Comparison of ENCODE assay signal across 7 cellular contexts in the genomic region with DNA sequence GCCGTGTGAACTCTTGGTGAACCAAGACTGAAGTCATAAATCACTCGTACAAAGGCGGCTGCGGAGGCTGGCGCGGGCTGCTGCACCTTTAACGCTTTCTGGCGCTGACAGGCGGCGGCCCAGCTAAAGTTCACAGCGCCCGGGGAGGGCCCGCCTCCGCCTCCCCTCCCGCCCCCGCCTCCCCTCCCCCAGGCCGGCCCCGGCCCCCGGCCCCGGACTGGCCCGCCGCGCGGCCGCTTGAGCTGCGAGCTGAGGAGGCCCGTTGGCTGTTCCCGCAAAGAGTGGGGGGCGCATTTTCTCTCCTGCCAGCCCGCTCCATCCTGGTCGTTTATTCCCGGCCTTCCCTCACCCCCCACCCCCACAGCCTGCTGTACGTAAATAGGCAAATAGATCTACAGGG.
A peak's percentile ranks its signal among the peaks of the same experiment; 100 is the strongest.
DNase-seq lines count a peak whose midpoint lies in the region; ATAC-seq, FAIRE-seq and TF ChIP-seq lines count a peak whose summit lies in the region.
"Not testable (repeated sequence)": the region's sequence is repeated elsewhere in the genome, so short reads cannot be mapped to it uniquely, and the experiment has no call there.

No MANE protein-coding gene starts in this region.

- FAIRE-seq in pancreas (lab: Jason Lieb, UNC), result not testable (repeated sequence)

- not testable (repeated sequence) for H3K4me1 Mint-ChIP-seq in endothelial cell (ENCODE audit: unreplicated experiment); mesothelial cell of epicardium

- H3K27ac ChIP-seq in pancreas, testis: not testable (repeated sequence)

- ATAC-seq in GM18907 (IDR thresholded peaks at IDR 0.05; ENCODE audit: unreplicated experiment) (peak; percentile 46), left ventricle myocardium superior (peak; percentile 26), pancreas (peak; percentile 32 to 74 (median 54))

- TF ChIP-seq POLR2A in testis (IDR thresholded peaks at IDR 0.05), result not testable (repeated sequence)

- not testable (repeated sequence) for H3K4me3 Mint-ChIP-seq in endothelial cell (ENCODE audit: unreplicated experiment); mesothelial cell of epicardium

- H3K9me3 Mint-ChIP-seq in endothelial cell (ENCODE audit: unreplicated experiment); mesothelial cell of epicardium: not testable (repeated sequence)

- peak; percentile 11 for DNase-seq in activated T-cell treated with anti-CD3 and anti-CD28 coated beads, Interleukin-2, amount 50 U/mL, for 1 hour
- peak; percentile 5 for DNase-seq in endothelial cell (ENCODE audit: low spot score)
- DNase-seq in left ventricle myocardium superior, result not testable (repeated sequence)
- DNase-seq in mesothelial cell of epicardium (ENCODE audit: low spot score in 2 of 2, unreplicated experiment in 2 of 2), result peak; percentile 8 to 36
- DNase-seq in pancreas, result peak in 4 of 6 donors; percentile 11 to 57 (median 14)
- peak; percentile 11 for DNase-seq in testis

- not testable (repeated sequence) for H3K4me1 ChIP-seq in pancreas, testis

- WGBS in pancreas, 2 donors, result 0 to 4% methylated on average over 9 to 13 of the region's 33 CpGs
- 13% methylated on average over 12 of the region's 33 CpGs; no CpG with 5 or more reads in 1 of the 2 donors for WGBS in testis, 2 donors

- not testable (repeated sequence) for H3K36me3 ChIP-seq in pancreas; testis (ENCODE audit: low read depth, missing control alignments)

- not testable (repeated sequence) for H3K27me3 Mint-ChIP-seq in endothelial cell (ENCODE audit: unreplicated experiment); mesothelial cell of epicardium (ENCODE audit: low read depth)

- intact Hi-C loops in left ventricle myocardium superior (cut with micrococcal nuclease); pancreas (cut with DNase I); testis (cut with DNase I; ENCODE audit: low total_unique reads): not testable (repeated sequence)

- H3K27ac Mint-ChIP-seq in endothelial cell (ENCODE audit: unreplicated experiment); mesothelial cell of epicardium: not testable (repeated sequence)

- H3K36me3 Mint-ChIP-seq in endothelial cell (ENCODE audit: low read depth, unreplicated experiment); mesothelial cell of epicardium: not testable (repeated sequence)

- H3K27me3 ChIP-seq in pancreas, testis: not testable (repeated sequence)

- H3K4me3 ChIP-seq in pancreas, testis: not testable (repeated sequence)

- not testable (repeated sequence) for H3K9me3 ChIP-seq in pancreas, testis

- TF ChIP-seq CTCF in endothelial cell (IDR thresholded peaks at IDR 0.05; ENCODE audit: unreplicated experiment); mesothelial cell of epicardium (IDR thresholded peaks at IDR 0.05; ENCODE audit: unreplicated experiment); pancreas (IDR thresholded peaks at IDR 0.05); testis (IDR thresholded peaks at IDR 0.05): not testable (repeated sequence)
